23 cellular contexts compared by ENCODE assay signal in the genomic region with DNA sequence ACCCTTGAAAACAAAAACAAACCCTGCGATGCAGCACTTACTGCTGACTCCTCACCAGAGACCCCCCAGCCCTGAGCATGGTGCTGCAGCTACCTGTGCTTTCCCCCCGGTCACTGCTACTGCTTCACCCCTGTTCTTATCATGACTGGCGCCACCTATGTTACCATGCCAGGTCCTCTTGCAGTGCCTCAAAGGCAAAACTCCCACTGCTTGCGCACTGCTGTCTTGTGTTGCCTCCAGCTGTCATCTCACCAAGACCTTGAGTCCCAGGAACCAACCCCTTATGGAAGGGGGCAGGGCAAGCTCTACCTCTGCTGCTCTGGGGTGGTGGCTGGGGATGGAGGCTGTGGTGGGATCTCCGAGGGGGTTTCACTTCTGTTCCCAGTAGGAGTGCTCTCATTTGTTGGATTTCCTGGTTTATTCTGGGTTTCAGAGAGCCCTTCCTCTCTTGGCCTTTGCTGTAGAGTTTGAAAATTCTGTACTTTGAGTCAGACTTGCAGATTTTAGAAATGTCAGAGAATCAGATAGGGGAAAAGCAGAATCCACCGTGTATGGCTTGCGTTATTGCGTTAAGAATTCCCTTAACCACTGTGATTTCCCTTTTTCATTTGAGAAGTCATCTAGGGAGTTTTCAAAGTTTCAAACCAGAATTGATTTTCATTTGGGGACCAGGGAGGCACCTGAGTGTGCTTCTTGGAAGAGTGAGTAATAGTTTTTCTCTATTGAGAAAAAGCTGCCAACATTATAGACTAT.
A peak's percentile ranks its signal among the peaks of the same experiment; 100 is the strongest.
DNase-seq lines count a peak whose midpoint lies in the region; ATAC-seq, FAIRE-seq and TF ChIP-seq lines count a peak whose summit lies in the region.
"Had no signal": no experiment of that assay in that cellular context is flagged by ENCODE, and none has a peak within 500 bp of the region (broad histone marks: within the 10 kb centered on the region; RNA-seq: fewer than 3 reads in every experiment).

No MANE protein-coding gene starts in this region.

- peaks cover 3% of the 10 kb centered on the region for H3K27me3 Mint-ChIP-seq in activated T-cell treated with anti-CD3 and anti-CD28 coated beads, Interleukin-2, amount 50 U/mL, for 24 hours
- H3K27me3 Mint-ChIP-seq: effector memory CD8-positive, alpha-beta T cell; natural killer cell treated with Interleukin-12 subunit alpha and Interleukin-12 subunit beta and Interleukin-15 and Interleukin-18, amount 100 ng/mL, for 72 hours had no signal

- H3K4me1 ChIP-seq in HEK293 (ENCODE audit: control insufficient read depth, insufficient read depth, low read length), result no peaks in the 10 kb centered on the region
- H3K4me1 ChIP-seq in GM12878 (ENCODE audit: control insufficient read depth, insufficient read depth, low read length), result no peaks in the 10 kb centered on the region
- H3K4me1 ChIP-seq in testis, result peaks cover 12% of the 10 kb centered on the region

- no peak for DNase-seq in activated T-cell treated with anti-CD3 and anti-CD28 coated beads, Interleukin-2, amount 50 U/mL, for 24 hours
- no peak for DNase-seq in activated T-cell treated with anti-CD3 and anti-CD28 coated beads for 4 hours
- no peak for DNase-seq in GM12878 (ENCODE audit: low read depth, low spot score)
- peak; percentile 12 for DNase-seq in testis
- no peak for DNase-seq in NCI-H1694 (lab: John Stamatoyannopoulos, UW)
- no peak for DNase-seq in NCI-H524 treated with DMSO at 0.1 percent for 48 hours (lab: John Stamatoyannopoulos, UW)
- DNase-seq: ACHN; activated CD8-positive, alpha-beta memory T cell treated with anti-CD3 and anti-CD28 coated beads for 24 hours; CD8-positive, alpha-beta memory T cell; effector memory CD8-positive, alpha-beta T cell; EL; erythroblast; GM23248; mammary epithelial cell; NCI-H1092 treated with DMSO at 0.1 percent for 48 hours; NCI-H2029; PC-9; stimulated activated CD4-positive, alpha-beta T cell treated with anti-CD3 and anti-CD28 coated beads, Interleukin-4, amount 100 ng/mL, for 24 hours had no signal

- no TSS peak for BruUV-seq in GM12878 (replicated peaks; lab: Mats Ljungman, UMichigan)

- H3K4me1 Mint-ChIP-seq in activated T-cell treated with anti-CD3 and anti-CD28 coated beads, Interleukin-2, amount 50 U/mL, for 24 hours (ENCODE audit: low read depth), result peaks cover 5% of the 10 kb centered on the region
- H3K4me1 Mint-ChIP-seq: B cell; CD8-positive, alpha-beta memory T cell had no signal

- CTCF ChIA-PET in HEK293 (lab: Yijun Ruan, JAX) (interaction anchor here (0.5 to 1.4 kb wide), 5 partner anchors 11 to 166 kb away, joined by 3 read pairs; no protein-coding TSS in a partner anchor), GM12878 (lab: Yijun Ruan, JAX) (interaction anchor here (1.0 kb wide), 2 partner anchors 17 to 113 kb away, joined by 3 read pairs; no protein-coding TSS in a partner anchor)

- SMC1A ChIA-PET in GM12878 (lab: Charles Lee; ENCODE audit: uncharacterized antibody, unreplicated experiment), result no interaction called here

- H3K27ac ChIP-seq in HEK293 (ENCODE audit: extremely low read depth, low read depth, low read length), result no peak overlapping the region
- H3K27ac ChIP-seq in GM12878 (ENCODE audit: control insufficient read depth, insufficient read depth), result no peak overlapping the region
- no peak overlapping the region for H3K27ac ChIP-seq in testis
- H3K27ac ChIP-seq: coronary artery, GM23248, PC-9, thoracic aorta had no signal

- H3K9me3 Mint-ChIP-seq in activated T-cell treated with anti-CD3 and anti-CD28 coated beads, Interleukin-2, amount 50 U/mL, for 24 hours, result no peaks in the 10 kb centered on the region
- H3K9me3 Mint-ChIP-seq: CD8-positive, alpha-beta memory T cell; effector memory CD8-positive, alpha-beta T cell; natural killer cell treated with Interleukin-12 subunit alpha and Interleukin-12 subunit beta and Interleukin-15 and Interleukin-18, amount 100 ng/mL, for 72 hours had no signal

- no peak overlapping the region; the same call in 1 of the 2 replicates for H3K4me2 ChIP-seq in GM12878 (ENCODE audit: control insufficient read depth, insufficient read depth)
- H3K4me2 ChIP-seq: PC-9 had no signal

- H3K4me3 Mint-ChIP-seq in activated T-cell treated with anti-CD3 and anti-CD28 coated beads, Interleukin-2, amount 50 U/mL, for 24 hours, result no peak overlapping the region
- H3K4me3 Mint-ChIP-seq: B cell; CD8-positive, alpha-beta memory T cell; effector memory CD8-positive, alpha-beta T cell; natural killer cell treated with Interleukin-12 subunit alpha and Interleukin-12 subunit beta and Interleukin-15 and Interleukin-18, amount 100 ng/mL, for 72 hours had no signal

- peak overlapping the region; percentile 10 for H3K27ac Mint-ChIP-seq in activated T-cell treated with anti-CD3 and anti-CD28 coated beads, Interleukin-2, amount 50 U/mL, for 24 hours
- H3K27ac Mint-ChIP-seq: B cell; natural killer cell treated with Interleukin-12 subunit alpha and Interleukin-12 subunit beta and Interleukin-15 and Interleukin-18, amount 100 ng/mL, for 72 hours had no signal

- no peak overlapping the region for H3K4me3 ChIP-seq in HEK293 (ENCODE audit: low read depth, low read length)
- no peak overlapping the region for H3K4me3 ChIP-seq in GM12878
- H3K4me3 ChIP-seq in testis, result no peak overlapping the region
- H3K4me3 ChIP-seq: coronary artery, GM23248, PC-9, thoracic aorta had no signal

- intact Hi-C loops in GM12878 (cut with micrococcal nuclease; ENCODE audit: unreplicated experiment), result no loop called here
- intact Hi-C loops in testis (cut with DNase I; ENCODE audit: low total_unique reads), result loop anchor here (10.0 kb wide), 1 partner anchor 101 kb away; a partner anchor contains a TSS

- H3K9me3 ChIP-seq in HEK293 (ENCODE audit: control insufficient read depth, insufficient read depth, low read depth, low read length) (no peaks in the 10 kb centered on the region), GM12878 (replicated peaks; ENCODE audit: control insufficient read depth, insufficient read depth, low read length) (no peaks in the 10 kb centered on the region), testis (no peaks in the 10 kb centered on the region)
- H3K9me3 ChIP-seq: thoracic aorta had no signal

- no peak for TF ChIP-seq EP300 in GM12878 (IDR thresholded peaks at IDR 0.05; ENCODE audit: borderline replicate concordance in 1 of 2, control insufficient read depth in 1 of 2, low read depth in 2 of 2, low read length in 2 of 2)

- FAIRE-seq in GM12878 (lab: Jason Lieb, UNC), result no peak

- peaks cover 0 to 8% of the 10 kb centered on the region in 2 experiments; a peak in 2 of 3 replicates for H3K36me3 ChIP-seq in HEK293 (ENCODE audit: control insufficient read depth in 2 of 2, insufficient read depth in 1 of 2, low read length in 2 of 2)
- H3K36me3 ChIP-seq in GM12878 (ENCODE audit: control insufficient read depth in 2 of 2, insufficient read depth in 2 of 2, low read length in 1 of 2), result no peaks in the 10 kb centered on the region
- H3K36me3 ChIP-seq in testis (ENCODE audit: low read depth, missing control alignments), result no peaks in the 10 kb centered on the region

- no peaks in the 10 kb centered on the region for H3K36me3 Mint-ChIP-seq in activated T-cell treated with anti-CD3 and anti-CD28 coated beads, Interleukin-2, amount 50 U/mL, for 24 hours (ENCODE audit: low read depth)
- H3K36me3 Mint-ChIP-seq: natural killer cell treated with Interleukin-12 subunit alpha and Interleukin-12 subunit beta and Interleukin-15 and Interleukin-18, amount 100 ng/mL, for 72 hours had no signal

- no peaks in the 10 kb centered on the region for H4K20me1 ChIP-seq in GM12878 (ENCODE audit: control insufficient read depth, insufficient read depth)

- no peak for TF ChIP-seq RAD21 in GM12878 (IDR thresholded peaks at IDR 0.05; ENCODE audit: insufficient read depth, low read depth, low read length)

- no peaks in the 10 kb centered on the region for H3K79me2 ChIP-seq in GM12878 (ENCODE audit: control insufficient read depth, insufficient read depth, low read length)

- no peak overlapping the region for H3K9ac ChIP-seq in GM12878 (ENCODE audit: control insufficient read depth, insufficient read depth, low read length)
- H3K9ac ChIP-seq: GM23248 had no signal

- H3K27me3 ChIP-seq in GM12878 (replicated peaks in 1 of 2; ENCODE audit: control insufficient read depth in 2 of 2, insufficient read depth in 2 of 2, low read length in 1 of 2) (no peaks in the 10 kb centered on the region), testis (no peaks in the 10 kb centered on the region)

- H2AFZ ChIP-seq in GM12878 (ENCODE audit: control insufficient read depth, low read depth, low read length), result no peak overlapping the region
- H2AFZ ChIP-seq: GM23248, PC-9 had no signal

- in situ Hi-C loops in GM12878 (cut with MboI), result no loop called here

- RAD21 ChIA-PET in GM12878 (lab: Charles Lee; ENCODE audit: unreplicated experiment), result no interaction called here

- no peak for TF ChIP-seq CTCF in HEK293 (tag by site-specific recombination; IDR thresholded peaks at IDR 0.05)
- no peak for TF ChIP-seq CTCF in GM12878 (IDR thresholded peaks at IDR 0.05 in 2 of 3, conservative IDR thresholded peaks at IDR 0.05 in 1 of 3; ENCODE audit: control insufficient read depth in 2 of 3, extremely low read depth in 1 of 3, insufficient read depth in 1 of 3, low read depth in 3 of 3, low read length in 3 of 3)
- TF ChIP-seq CTCF in testis (IDR thresholded peaks at IDR 0.05), result no peak

- WGBS in GM12878 (ENCODE audit: insufficient coverage, insufficient replicate concordance, low lambda C conversion rate, missing lambda C conversion rate), result 33% methylated on average over 8 of the region's 8 CpGs
- 84 to 92% methylated on average over 8 of the region's 8 CpGs for WGBS in testis, 2 donors

- POLR2A ChIA-PET in HEK293 (lab: Yijun Ruan, JAX) (no interaction called here), GM12878 (lab: Charles Lee) (no interaction called here)

- TF ChIP-seq POLR2A in GM12878 (IDR thresholded peaks at IDR 0.05; ENCODE audit: low read depth, low read length), result no peak
- TF ChIP-seq POLR2A in testis (IDR thresholded peaks at IDR 0.05), result no peak

- ATAC-seq in GM12878, result no peak
- ATAC-seq: effector memory CD8-positive, alpha-beta T cell; natural killer cell treated with Interleukin-12 subunit alpha and Interleukin-12 subunit beta and Interleukin-15 and Interleukin-18, amount 100 ng/mL, for 72 hours had no signal

TF ChIP-seq in HEK293, 187 proteins besides CTCF, POLR2A, EP300 and RAD21 (continues in another document):
- peak; percentile 92 for TF ChIP-seq ZIC2 (tag by site-specific recombination; IDR thresholded peaks at IDR 0.05)

TF ChIP-seq in GM12878, 131 proteins besides CTCF, POLR2A, EP300 and RAD21:
- no peak for TF ChIP-seq SMC3 (IDR thresholded peaks at IDR 0.05; ENCODE audit: borderline replicate concordance, low read length)
- peak; percentile 12; the same call in 1 of the 2 replicates for TF ChIP-seq RUNX3 (IDR thresholded peaks at IDR 0.05; ENCODE audit: low read length)
